15 cellular contexts compared by ENCODE assay signal in the genomic region with DNA sequence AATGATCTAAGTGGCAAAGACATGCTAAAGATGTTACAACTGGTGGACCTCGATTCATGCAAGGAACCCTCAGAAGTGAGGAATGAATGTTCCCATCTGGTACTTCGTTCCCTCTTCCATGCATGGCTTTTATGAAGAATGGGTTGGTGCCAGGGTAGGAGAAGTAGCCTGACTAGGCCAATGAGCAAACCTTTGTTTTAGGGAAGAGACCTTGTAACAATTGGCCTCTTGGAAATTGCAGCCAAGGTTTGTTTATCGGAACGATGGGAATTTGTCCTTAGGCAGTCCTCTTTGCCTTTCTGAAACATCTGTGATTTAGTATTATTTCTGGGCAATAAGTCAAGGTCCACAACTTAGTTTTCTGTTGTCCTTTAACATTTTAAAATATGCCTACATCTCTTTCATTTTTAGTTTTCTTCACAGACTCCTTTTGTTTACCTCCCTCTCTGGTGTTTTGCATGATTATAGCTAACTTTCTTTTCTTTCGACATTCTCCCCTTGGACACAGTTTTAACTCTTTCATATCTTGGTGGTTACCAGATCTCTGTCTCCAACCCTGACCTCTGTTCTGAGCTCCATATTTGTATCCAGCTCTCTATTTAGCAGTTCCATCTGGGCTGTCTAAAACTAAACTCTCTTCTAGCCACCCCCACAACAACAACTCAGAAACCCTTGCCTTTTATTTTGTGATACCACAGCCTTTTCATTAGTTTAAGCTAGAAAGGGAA.
DNase-seq lines count a peak whose midpoint lies in the region; ATAC-seq and TF ChIP-seq lines count a peak whose summit lies in the region.
"Had no signal": no experiment of that assay in that cellular context is flagged by ENCODE, and none has a peak within 500 bp of the region (broad histone marks: within the 10 kb centered on the region; RNA-seq: fewer than 3 reads in every experiment).

No MANE protein-coding gene starts in this region.

- CTCF ChIA-PET in activated naive CD4-positive, alpha-beta T cell treated with anti-CD3 and anti-CD28 coated beads, Interleukin-2, amount 10 ng/mL, durations not matched to agents 7 days and 5 days (lab: Charles Lee): no interaction called here

- DNase-seq in COLO829 (ENCODE audit: low spot score) (peak; percentile 65), astrocyte of the hippocampus (ENCODE audit: low read depth, low spot score) (peak; percentile 8), foreskin melanocyte (peak; percentile 80), spleen (no peak), activated T-cell treated with anti-CD3 and anti-CD28 coated beads for 4 hours (no peak)
- DNase-seq in activated naive CD4-positive, alpha-beta T cell treated with anti-CD3 and anti-CD28 coated beads, Interleukin-2, amount 10 ng/mL, durations not matched to agents 7 days and 5 days: no peak
- no peak for DNase-seq in stimulated activated CD8-positive, alpha-beta memory T cell treated with anti-CD3 and anti-CD28 coated beads, Interleukin-4, amount 100 ng/mL, for 48 hours
- DNase-seq: activated effector memory CD4-positive, alpha-beta T cell treated with Interleukin-2 at 50 U/mL for 16 hours; CD8-positive, alpha-beta memory T cell; naive B cell; NCI-H524 treated with DMSO at 0.1 percent for 48 hours; SHP77 treated with DMSO at 0.1 percent for 48 hours; stimulated activated naive CD4-positive, alpha-beta T cell had no signal

- no peaks in the 10 kb centered on the region for H3K9me3 ChIP-seq in spleen

- no peak for TF ChIP-seq POLR2A in spleen (IDR thresholded peaks at IDR 0.05)

- H3K9me3 Mint-ChIP-seq in activated naive CD4-positive, alpha-beta T cell treated with anti-CD3 and anti-CD28 coated beads, Interleukin-2, amount 10 ng/mL, durations not matched to agents 7 days and 5 days: no peaks in the 10 kb centered on the region
- H3K9me3 Mint-ChIP-seq: naive B cell had no signal

- H3K36me3 Mint-ChIP-seq in activated naive CD4-positive, alpha-beta T cell treated with anti-CD3 and anti-CD28 coated beads, Interleukin-2, amount 10 ng/mL, durations not matched to agents 7 days and 5 days: peaks cover 1% of the 10 kb centered on the region
- H3K36me3 Mint-ChIP-seq: naive B cell had no signal

- no peak for ATAC-seq in GM19455 (IDR thresholded peaks at IDR 0.05; ENCODE audit: unreplicated experiment)
- ATAC-seq: activated CD4-positive, CD25-positive, alpha-beta regulatory T cell treated with anti-CD3 and anti-CD28 coated beads, Interleukin-2, amount 50 U/mL, for 24 hours had no signal

- peaks cover 1% of the 10 kb centered on the region for H3K4me1 Mint-ChIP-seq in activated naive CD4-positive, alpha-beta T cell treated with anti-CD3 and anti-CD28 coated beads, Interleukin-2, amount 10 ng/mL, durations not matched to agents 7 days and 5 days

- no peaks in the 10 kb centered on the region for H3K36me3 ChIP-seq in spleen

- no peak for TF ChIP-seq CTCF in spleen (IDR thresholded peaks at IDR 0.05 in 8 of 11, conservative IDR thresholded peaks at IDR 0.05 in 3 of 11)

- H3K27me3 ChIP-seq in spleen (replicated peaks in 1 of 7): no peaks in the 10 kb centered on the region

- H3K4me1 ChIP-seq in spleen: peaks cover 30 to 89% (median 66%) of the 10 kb centered on the region in 6 donors

- H3K4me3 Mint-ChIP-seq in activated naive CD4-positive, alpha-beta T cell treated with anti-CD3 and anti-CD28 coated beads, Interleukin-2, amount 10 ng/mL, durations not matched to agents 7 days and 5 days: no peak overlapping the region
- H3K4me3 Mint-ChIP-seq: CD8-positive, alpha-beta memory T cell had no signal

- intact Hi-C loops in spleen (cut with DNase I; ENCODE audit: low total_unique reads): no loop called here

- no peak overlapping the region for H3K27ac Mint-ChIP-seq in activated naive CD4-positive, alpha-beta T cell treated with anti-CD3 and anti-CD28 coated beads, Interleukin-2, amount 10 ng/mL, durations not matched to agents 7 days and 5 days

- 53 to 79% (median 66%) methylated on average over 5 of the region's 5 CpGs for WGBS in spleen, 5 donors

- H3K27me3 Mint-ChIP-seq in activated naive CD4-positive, alpha-beta T cell treated with anti-CD3 and anti-CD28 coated beads, Interleukin-2, amount 10 ng/mL, durations not matched to agents 7 days and 5 days: no peaks in the 10 kb centered on the region
- H3K27me3 Mint-ChIP-seq: CD8-positive, alpha-beta memory T cell; naive B cell had no signal

- peak overlapping the region; percentile 10 to 85 (median 76) for H3K27ac ChIP-seq in spleen

- H3K4me3 ChIP-seq in spleen: no peak overlapping the region

Comparison
In these comparisons a context has a peak if more than half of its experiments do, and no peak if none do; other contexts are left out.
1. DNase-seq: peak in COLO829 (single experiment), astrocyte of the hippocampus (single experiment) and foreskin melanocyte (single experiment); none in spleen (single experiment), activated T-cell treated with anti-CD3 and anti-CD28 coated beads for 4 hours (single experiment), activated naive CD4-positive, alpha-beta T cell treated with anti-CD3 and anti-CD28 coated beads, Interleukin-2, amount 10 ng/mL, durations not matched to agents 7 days and 5 days (single experiment) and stimulated activated CD8-positive, alpha-beta memory T cell treated with anti-CD3 and anti-CD28 coated beads, Interleukin-4, amount 100 ng/mL, for 48 hours (single experiment).